In genomic region chr10:42943025-42943818, GRCh38 we compare ENCODE assay signal across 16 cellular contexts.
A peak's percentile ranks its signal among the peaks of the same experiment; 100 is the strongest.
DNase-seq lines count a peak whose midpoint lies in the region; ATAC-seq and TF ChIP-seq lines count a peak whose summit lies in the region.
"Had no signal": no experiment of that assay in that cellular context is flagged by ENCODE, and none has a peak within 500 bp of the region (broad histone marks: within the 10 kb centered on the region; RNA-seq: fewer than 3 reads in every experiment).

No MANE protein-coding gene starts in this region.

- ATAC-seq in natural killer cell treated with Interleukin-12 subunit alpha and Interleukin-12 subunit beta and Interleukin-15 and Interleukin-18, amount 100 ng/mL, for 72 hours, result no peak
- no peak for ATAC-seq in natural killer cell
- ATAC-seq: HCT116, PC-3 had no signal

- no peak overlapping the region for H3K27ac Mint-ChIP-seq in natural killer cell treated with Interleukin-12 subunit alpha and Interleukin-12 subunit beta and Interleukin-15 and Interleukin-18, amount 100 ng/mL, for 72 hours
- H3K27ac Mint-ChIP-seq in natural killer cell, result no peak overlapping the region
- H3K27ac Mint-ChIP-seq: B cell; CD4-positive, alpha-beta memory T cell had no signal

- H3K27me3 Mint-ChIP-seq in natural killer cell treated with Interleukin-12 subunit alpha and Interleukin-12 subunit beta and Interleukin-15 and Interleukin-18, amount 100 ng/mL, for 72 hours, result peaks cover 11 to 12% of the 10 kb centered on the region in 2 donors
- peaks cover 7 to 19% of the 10 kb centered on the region in 2 donors for H3K27me3 Mint-ChIP-seq in natural killer cell (ENCODE audit: low read depth in 2 of 2)

- no peaks in the 10 kb centered on the region for H3K36me3 Mint-ChIP-seq in natural killer cell treated with Interleukin-12 subunit alpha and Interleukin-12 subunit beta and Interleukin-15 and Interleukin-18, amount 100 ng/mL, for 72 hours
- no peaks in the 10 kb centered on the region for H3K36me3 Mint-ChIP-seq in natural killer cell
- H3K36me3 Mint-ChIP-seq: CD4-positive, alpha-beta memory T cell had no signal

- H3K4me3 Mint-ChIP-seq in natural killer cell treated with Interleukin-12 subunit alpha and Interleukin-12 subunit beta and Interleukin-15 and Interleukin-18, amount 100 ng/mL, for 72 hours, result no peak overlapping the region
- H3K4me3 Mint-ChIP-seq in natural killer cell, result no peak overlapping the region
- H3K4me3 Mint-ChIP-seq: B cell; CD4-positive, alpha-beta memory T cell had no signal

- intact Hi-C loops in natural killer cell (cut with micrococcal nuclease), result no loop called here
- intact Hi-C loops in posterior vena cava (cut with DNase I), result no loop called here

- no peaks in the 10 kb centered on the region for H3K9me3 Mint-ChIP-seq in natural killer cell treated with Interleukin-12 subunit alpha and Interleukin-12 subunit beta and Interleukin-15 and Interleukin-18, amount 100 ng/mL, for 72 hours
- no peaks in the 10 kb centered on the region for H3K9me3 Mint-ChIP-seq in natural killer cell

- peak; percentile 58 for DNase-seq in natural killer cell treated with Interleukin-12 subunit alpha and Interleukin-12 subunit beta and Interleukin-15 and Interleukin-18, amount 100 ng/mL, for 72 hours (ENCODE audit: low spot score)
- DNase-seq in natural killer cell (no peak), islet precursor cell (peak; percentile 25), posterior vena cava (ENCODE audit: low spot score) (peak; percentile 55), NCI-H345 treated with DMSO at 0.1 percent for 48 hours (lab: John Stamatoyannopoulos, UW; ENCODE audit: unreplicated experiment) (no peak), SW 1271 (lab: John Stamatoyannopoulos, UW) (no peak)
- no peak for DNase-seq in effector CD8-positive, alpha-beta T cell (lab: John Stamatoyannopoulos, UW)
- DNase-seq: CD4-positive, alpha-beta memory T cell; DMS79 treated with DMSO at 0.1 percent for 48 hours; NCI-H1092 treated with DMSO at 0.1 percent for 48 hours; NCI-H1694; NCI-H446 treated with DMSO at 0.1 percent for 48 hours; NCI-H748 treated with DMSO at 0.1 percent for 48 hours; PC-3 had no signal

- TF ChIP-seq CTCF in natural killer cell (IDR thresholded peaks at IDR 0.05), result no peak

- H3K4me1 Mint-ChIP-seq in natural killer cell treated with Interleukin-12 subunit alpha and Interleukin-12 subunit beta and Interleukin-15 and Interleukin-18, amount 100 ng/mL, for 72 hours (ENCODE audit: low read depth in 2 of 2), result no peaks in the 10 kb centered on the region
- no peaks in the 10 kb centered on the region for H3K4me1 Mint-ChIP-seq in natural killer cell
- H3K4me1 Mint-ChIP-seq: B cell; CD4-positive, alpha-beta memory T cell had no signal

Comparison
In these comparisons a context has a peak if more than half of its experiments do, and no peak if none do; other contexts are left out.
1. DNase-seq: peak in natural killer cell treated with Interleukin-12 subunit alpha and Interleukin-12 subunit beta and Interleukin-15 and Interleukin-18, amount 100 ng/mL, for 72 hours (single experiment), islet precursor cell (single experiment) and posterior vena cava (single experiment); none in natural killer cell (single experiment), NCI-H345 treated with DMSO at 0.1 percent for 48 hours (single experiment), SW 1271 (0 of 2) and effector CD8-positive, alpha-beta T cell (single experiment).